In genomic region chr11:98365941-98366340, GRCh38 we compare ENCODE assay signal across 1 cellular context.
TF ChIP-seq lines count a peak whose summit lies in the region.

No MANE protein-coding gene starts in this region.

TF ChIP-seq in SK-N-SH treated with all-trans-retinoic acid at 6 μM for 48 hours, 23 proteins besides CTCF, POLR2A, EP300 and RAD21 (continued from another document):
- TF ChIP-seq CREB5 (CRISPR knock-in tag; IDR thresholded peaks at IDR 0.05; ENCODE audit: low read depth): no peak
